23 cellular contexts compared by ENCODE assay signal in the genomic region with DNA sequence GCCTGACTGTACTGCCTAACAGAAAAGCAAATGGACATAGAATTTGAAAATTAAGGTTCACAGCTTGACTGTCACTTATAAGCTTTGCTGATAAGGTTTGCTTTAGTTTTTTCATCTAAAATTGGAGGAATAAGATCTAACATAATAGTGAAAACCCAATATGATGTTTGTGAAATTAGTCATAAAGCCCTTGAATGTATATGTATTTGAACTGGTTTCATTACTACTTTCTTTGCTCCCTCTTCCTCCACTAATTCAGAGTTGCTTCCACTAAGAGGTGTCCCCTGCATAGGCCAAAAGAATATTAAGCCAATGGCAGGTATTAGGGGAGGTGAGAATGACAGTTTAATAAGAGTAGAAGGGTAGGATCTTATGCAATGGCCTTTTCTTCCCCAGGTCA. TPM values are rescaled to one million over a fixed set of nuclear protein-coding genes. Genes with fewer than 3 reads are reported as not detected.
A peak's percentile ranks its signal among the peaks of the same experiment; 100 is the strongest.
DNase-seq lines count a peak whose midpoint lies in the region; ATAC-seq and TF ChIP-seq lines count a peak whose summit lies in the region.
"Had no signal": no experiment of that assay in that cellular context is flagged by ENCODE, and none has a peak within 500 bp of the region (broad histone marks: within the 10 kb centered on the region; RNA-seq: fewer than 3 reads in every experiment).

No MANE protein-coding gene starts in this region.

- no peaks in the 10 kb centered on the region for H3K9me3 Mint-ChIP-seq in activated CD4-positive, alpha-beta memory T cell treated with anti-CD3 and anti-CD28 coated beads for 36 hours
- H3K9me3 Mint-ChIP-seq in activated CD4-positive, alpha-beta memory T cell treated with anti-CD3 and anti-CD28 coated beads, Interleukin-2, amount 10 ng/mL, durations not matched to agents 7 days and 5 days, result no peaks in the 10 kb centered on the region
- no peaks in the 10 kb centered on the region for H3K9me3 Mint-ChIP-seq in activated naive CD4-positive, alpha-beta T cell treated with anti-CD3 and anti-CD28 coated beads, Interleukin-2, amount 50 U/mL, for 24 hours
- H3K9me3 Mint-ChIP-seq in CD4-positive, CD25-positive, alpha-beta regulatory T cell, result no peaks in the 10 kb centered on the region
- H3K9me3 Mint-ChIP-seq in naive thymus-derived CD4-positive, alpha-beta T cell, result peaks cover 0 to 2% (median 0%) of the 10 kb centered on the region in 11 donors
- H3K9me3 Mint-ChIP-seq: CD14-positive monocyte; CD4-positive, alpha-beta memory T cell had no signal

- no peak overlapping the region for H3K4me3 Mint-ChIP-seq in activated CD4-positive, alpha-beta memory T cell treated with anti-CD3 and anti-CD28 coated beads for 36 hours
- no peak overlapping the region for H3K4me3 Mint-ChIP-seq in activated CD4-positive, alpha-beta memory T cell treated with anti-CD3 and anti-CD28 coated beads, Interleukin-2, amount 10 ng/mL, durations not matched to agents 7 days and 5 days
- no peak overlapping the region for H3K4me3 Mint-ChIP-seq in activated naive CD4-positive, alpha-beta T cell treated with anti-CD3 and anti-CD28 coated beads, Interleukin-2, amount 50 U/mL, for 24 hours
- no peak overlapping the region for H3K4me3 Mint-ChIP-seq in CD4-positive, CD25-positive, alpha-beta regulatory T cell
- H3K4me3 Mint-ChIP-seq in naive thymus-derived CD4-positive, alpha-beta T cell, result no peak overlapping the region
- H3K4me3 Mint-ChIP-seq: CD14-positive monocyte; CD4-positive, alpha-beta memory T cell had no signal

- in situ Hi-C loops in GM13977 (cut with MboI; ENCODE audit: low pct_unique_long_range_greater_than_20kb, low sequenced_read_pairs, unreplicated experiment), result loop anchor here (10.0 kb wide), 1 partner anchor 270 kb away; no protein-coding TSS in a partner anchor

- H3K4me1 Mint-ChIP-seq in activated CD4-positive, alpha-beta memory T cell treated with anti-CD3 and anti-CD28 coated beads for 36 hours (ENCODE audit: low read depth), result peaks cover 23% of the 10 kb centered on the region
- H3K4me1 Mint-ChIP-seq in activated CD4-positive, alpha-beta memory T cell treated with anti-CD3 and anti-CD28 coated beads, Interleukin-2, amount 10 ng/mL, durations not matched to agents 7 days and 5 days, result peaks cover 13% of the 10 kb centered on the region
- H3K4me1 Mint-ChIP-seq in activated naive CD4-positive, alpha-beta T cell treated with anti-CD3 and anti-CD28 coated beads, Interleukin-2, amount 50 U/mL, for 24 hours, result peaks cover 34% of the 10 kb centered on the region
- H3K4me1 Mint-ChIP-seq in CD4-positive, CD25-positive, alpha-beta regulatory T cell, result peaks cover 6 to 18% (median 14%) of the 10 kb centered on the region in 4 donors
- H3K4me1 Mint-ChIP-seq in naive thymus-derived CD4-positive, alpha-beta T cell, result peaks cover 15 to 43% (median 29%) of the 10 kb centered on the region in 7 donors
- H3K4me1 Mint-ChIP-seq: CD14-positive monocyte had no signal

- no peaks in the 10 kb centered on the region for H3K9me3 ChIP-seq in CD4-positive, CD25-positive, alpha-beta regulatory T cell (ENCODE audit: control insufficient read depth in 2 of 2, low read length in 2 of 2)
- H3K9me3 ChIP-seq in naive thymus-derived CD4-positive, alpha-beta T cell (ENCODE audit: control insufficient read depth in 2 of 3, low read length in 3 of 3), result no peaks in the 10 kb centered on the region
- H3K9me3 ChIP-seq: A549; BE2C; BLaER1 treated with 17β-estradiol and CSF1 and Interleukin-3, amounts not matched to agents 10 nM and 100 nM had no signal

- H3K27ac ChIP-seq in CD4-positive, CD25-positive, alpha-beta regulatory T cell (ENCODE audit: insufficient read depth, low read length, poor library complexity, severe bottlenecking), result no peak overlapping the region
- no peak overlapping the region for H3K27ac ChIP-seq in naive thymus-derived CD4-positive, alpha-beta T cell (ENCODE audit: low read depth, low read length)
- H3K27ac ChIP-seq: A549; BLaER1 treated with 17β-estradiol and CSF1 and Interleukin-3, amounts not matched to agents 10 nM and 100 nM; GM23248 had no signal

- intact Hi-C loops in activated CD4-positive, alpha-beta memory T cell treated with anti-CD3 and anti-CD28 coated beads for 36 hours (cut with micrococcal nuclease), result no loop called here
- intact Hi-C loops in naive thymus-derived CD4-positive, alpha-beta T cell (cut with micrococcal nuclease), result no loop called here

- H3K4me3 ChIP-seq in CD4-positive, CD25-positive, alpha-beta regulatory T cell (ENCODE audit: low read depth, low read length), result no peak overlapping the region
- H3K4me3 ChIP-seq in naive thymus-derived CD4-positive, alpha-beta T cell (ENCODE audit: low read length), result no peak overlapping the region
- H3K4me3 ChIP-seq: A549; BLaER1 treated with 17β-estradiol and CSF1 and Interleukin-3, amounts not matched to agents 10 nM and 100 nM; GM23248 had no signal

- H3K27me3 Mint-ChIP-seq in activated CD4-positive, alpha-beta memory T cell treated with anti-CD3 and anti-CD28 coated beads for 36 hours, result no peaks in the 10 kb centered on the region
- H3K27me3 Mint-ChIP-seq in activated CD4-positive, alpha-beta memory T cell treated with anti-CD3 and anti-CD28 coated beads, Interleukin-2, amount 10 ng/mL, durations not matched to agents 7 days and 5 days, result no peaks in the 10 kb centered on the region
- H3K27me3 Mint-ChIP-seq in activated naive CD4-positive, alpha-beta T cell treated with anti-CD3 and anti-CD28 coated beads, Interleukin-2, amount 50 U/mL, for 24 hours, result no peaks in the 10 kb centered on the region
- no peaks in the 10 kb centered on the region for H3K27me3 Mint-ChIP-seq in CD4-positive, CD25-positive, alpha-beta regulatory T cell
- H3K27me3 Mint-ChIP-seq in naive thymus-derived CD4-positive, alpha-beta T cell, result no peaks in the 10 kb centered on the region
- H3K27me3 Mint-ChIP-seq: CD4-positive, alpha-beta memory T cell had no signal

- no peaks in the 10 kb centered on the region for H3K27me3 ChIP-seq in CD4-positive, CD25-positive, alpha-beta regulatory T cell (ENCODE audit: control insufficient read depth, insufficient read depth, low read length)
- H3K27me3 ChIP-seq in naive thymus-derived CD4-positive, alpha-beta T cell (ENCODE audit: control insufficient read depth in 2 of 2, insufficient read depth in 2 of 2, low read length in 2 of 2), result no peaks in the 10 kb centered on the region
- H3K27me3 ChIP-seq: BE2C; BLaER1 treated with 17β-estradiol and CSF1 and Interleukin-3, amounts not matched to agents 10 nM and 100 nM had no signal

- DNase-seq in activated CD4-positive, alpha-beta memory T cell treated with anti-CD3 and anti-CD28 coated beads for 36 hours, result no peak
- DNase-seq in activated CD4-positive, alpha-beta memory T cell treated with anti-CD3 and anti-CD28 coated beads, Interleukin-2, amount 10 ng/mL, durations not matched to agents 7 days and 5 days, result no peak
- no peak for DNase-seq in activated naive CD4-positive, alpha-beta T cell treated with Interleukin-2 at 50 U/mL for 16 hours
- no peak for DNase-seq in CD4-positive, CD25-positive, alpha-beta regulatory T cell
- no peak for DNase-seq in naive thymus-derived CD4-positive, alpha-beta T cell
- DNase-seq in EL (no peak), GM13977 (ENCODE audit: low spot score) (no peak)
- DNase-seq: 8988T; ACHN; AML-193; BE2C; Calu3; CD4-positive, alpha-beta memory T cell; COR-L47; DMS53; DMS79 treated with DMSO at 0.1 percent for 48 hours; GM23248; H7; HCEC 1CT had no signal

- no peak for ATAC-seq in CD4-positive, CD25-positive, alpha-beta regulatory T cell (ENCODE audit: low read depth in 2 of 2)
- ATAC-seq in naive thymus-derived CD4-positive, alpha-beta T cell, result no peak
- ATAC-seq: A549 had no signal

- H3K4me1 ChIP-seq in CD4-positive, CD25-positive, alpha-beta regulatory T cell (ENCODE audit: control insufficient read depth, insufficient read depth, low read length, poor library complexity, severe bottlenecking), result no peaks in the 10 kb centered on the region
- H3K4me1 ChIP-seq in naive thymus-derived CD4-positive, alpha-beta T cell (ENCODE audit: control insufficient read depth in 2 of 2, insufficient read depth in 2 of 2, low read length in 2 of 2), result peaks cover 0 to 17% of the 10 kb centered on the region in 2 donors
- H3K4me1 ChIP-seq: A549; BE2C; BLaER1 treated with 17β-estradiol and CSF1 and Interleukin-3, amounts not matched to agents 10 nM and 100 nM had no signal

- H3K36me3 ChIP-seq in CD4-positive, CD25-positive, alpha-beta regulatory T cell (ENCODE audit: control insufficient read depth, insufficient read depth, low read length), result peaks cover 81% of the 10 kb centered on the region
- peaks cover 31 to 81% (median 59%) of the 10 kb centered on the region in 3 experiments for H3K36me3 ChIP-seq in naive thymus-derived CD4-positive, alpha-beta T cell (ENCODE audit: control insufficient read depth in 2 of 3, insufficient read depth in 3 of 3, low read length in 3 of 3)

- CTCF ChIA-PET in activated CD4-positive, alpha-beta memory T cell treated with anti-CD3 and anti-CD28 coated beads for 36 hours (lab: Charles Lee), result no interaction called here
- CTCF ChIA-PET in activated CD4-positive, alpha-beta memory T cell treated with anti-CD3 and anti-CD28 coated beads, Interleukin-2, amount 10 ng/mL, durations not matched to agents 7 days and 5 days (lab: Charles Lee), result interaction anchor here (1.3 kb wide), 1 partner anchor 15 kb away, joined by 3 read pairs; no protein-coding TSS in a partner anchor
- CTCF ChIA-PET in naive thymus-derived CD4-positive, alpha-beta T cell (lab: Charles Lee), result no interaction called here

- H3K36me3 Mint-ChIP-seq in activated CD4-positive, alpha-beta memory T cell treated with anti-CD3 and anti-CD28 coated beads for 36 hours, result peaks cover 70% of the 10 kb centered on the region
- H3K36me3 Mint-ChIP-seq in activated CD4-positive, alpha-beta memory T cell treated with anti-CD3 and anti-CD28 coated beads, Interleukin-2, amount 10 ng/mL, durations not matched to agents 7 days and 5 days (ENCODE audit: low read depth), result peaks cover 84% of the 10 kb centered on the region
- H3K36me3 Mint-ChIP-seq in activated naive CD4-positive, alpha-beta T cell treated with anti-CD3 and anti-CD28 coated beads, Interleukin-2, amount 50 U/mL, for 24 hours, result peaks cover 35% of the 10 kb centered on the region
- H3K36me3 Mint-ChIP-seq in CD4-positive, CD25-positive, alpha-beta regulatory T cell, result peaks cover 59% of the 10 kb centered on the region
- H3K36me3 Mint-ChIP-seq in naive thymus-derived CD4-positive, alpha-beta T cell, result peaks cover 30 to 60% (median 50%) of the 10 kb centered on the region in 5 donors

- no peak for TF ChIP-seq CTCF in GM13977 (IDR thresholded peaks at IDR 0.05; ENCODE audit: extremely low read depth, insufficient read depth, missing control alignments)

- POLR2A ChIA-PET in activated CD4-positive, alpha-beta memory T cell treated with anti-CD3 and anti-CD28 coated beads for 36 hours (lab: Charles Lee), result interaction anchor here (2.3 kb wide), 1 partner anchor 11 kb away, joined by 8 read pairs; a partner anchor contains a TSS
- POLR2A ChIA-PET in activated CD4-positive, alpha-beta memory T cell treated with anti-CD3 and anti-CD28 coated beads, Interleukin-2, amount 10 ng/mL, durations not matched to agents 7 days and 5 days (lab: Charles Lee), result interaction anchor here (1.2 to 3.5 kb wide), 2 partner anchors 9 to 10 kb away, joined by 7 to 23 read pairs; a partner anchor contains a TSS
- POLR2A ChIA-PET in naive thymus-derived CD4-positive, alpha-beta T cell (lab: Charles Lee), result interaction anchor here (0.6 to 2.3 kb wide), 3 partner anchors 10 to 388 kb away, joined by 3 to 11 read pairs (median 3); a partner anchor contains a TSS

- H3K27ac Mint-ChIP-seq in activated CD4-positive, alpha-beta memory T cell treated with anti-CD3 and anti-CD28 coated beads for 36 hours, result peak overlapping the region; percentile 45
- H3K27ac Mint-ChIP-seq in activated CD4-positive, alpha-beta memory T cell treated with anti-CD3 and anti-CD28 coated beads, Interleukin-2, amount 10 ng/mL, durations not matched to agents 7 days and 5 days, result no peak overlapping the region
- H3K27ac Mint-ChIP-seq in activated naive CD4-positive, alpha-beta T cell treated with anti-CD3 and anti-CD28 coated beads, Interleukin-2, amount 50 U/mL, for 24 hours, result peak overlapping the region; percentile 65
- H3K27ac Mint-ChIP-seq in CD4-positive, CD25-positive, alpha-beta regulatory T cell, result peak overlapping the region in 2 of 3 donors; percentile 9 to 47
- H3K27ac Mint-ChIP-seq in naive thymus-derived CD4-positive, alpha-beta T cell, result peak overlapping the region in 5 of 9 donors; percentile 0 to 57 (median 28)

RNA-seq across cellular contexts. Expression of a gene that starts 10.5 kb away (rescaled TPM):
- total RNA-seq in activated CD4-positive, alpha-beta memory T cell treated with anti-CD3 and anti-CD28 coated beads for 36 hours, result 10 to 100 TPM; 74.6 to 79.7 TPM
- 10 to 100 TPM; 84.1 to 86.5 TPM for total RNA-seq in activated CD4-positive, alpha-beta memory T cell treated with anti-CD3 and anti-CD28 coated beads, Interleukin-2, amount 10 ng/mL, durations not matched to agents 7 days and 5 days
- 64.4 TPM for total RNA-seq in CD4-positive, CD25-positive, alpha-beta regulatory T cell
- 10 to 100 TPM; 38.9 to 43.6 (median 41.1) TPM for polyA plus RNA-seq in CD4-positive, CD25-positive, alpha-beta regulatory T cell
- 10 to 100 TPM; 62.1 to 98.7 (median 81.6) TPM for total RNA-seq in naive thymus-derived CD4-positive, alpha-beta T cell
- polyA plus RNA-seq in naive thymus-derived CD4-positive, alpha-beta T cell, result 10 to 100 TPM; 34.7 to 35.9 TPM

RNA-seq across cellular contexts. Expression of a gene that starts 10.7 kb away (rescaled TPM):
- 10 to 100 TPM; 42.5 to 43.0 TPM for total RNA-seq in activated CD4-positive, alpha-beta memory T cell treated with anti-CD3 and anti-CD28 coated beads for 36 hours
- 10 to 100 TPM; 27.0 to 28.3 TPM for total RNA-seq in activated CD4-positive, alpha-beta memory T cell treated with anti-CD3 and anti-CD28 coated beads, Interleukin-2, amount 10 ng/mL, durations not matched to agents 7 days and 5 days
- total RNA-seq in CD4-positive, CD25-positive, alpha-beta regulatory T cell, result 3.0 TPM
- 1 to 10 TPM in 3 of 4 donors, under 1 TPM in 1; 0.32 to 2.4 (median 1.5) TPM for polyA plus RNA-seq in CD4-positive, CD25-positive, alpha-beta regulatory T cell
- total RNA-seq in naive thymus-derived CD4-positive, alpha-beta T cell, result 10 to 100 TPM in 1 of 5 experiments, 1 to 10 TPM in 3, under 1 TPM in 1; 0.97 to 25.2 (median 1.3) TPM
- polyA plus RNA-seq in naive thymus-derived CD4-positive, alpha-beta T cell, result under 1 TPM in 1 of 2 donors, not detected in 1; 0.74 TPM

RNA-seq across cellular contexts. Expression of a gene that starts 48.9 kb away (rescaled TPM):
- 10 to 100 TPM; 27.1 to 33.1 TPM for total RNA-seq in activated CD4-positive, alpha-beta memory T cell treated with anti-CD3 and anti-CD28 coated beads for 36 hours
- total RNA-seq in activated CD4-positive, alpha-beta memory T cell treated with anti-CD3 and anti-CD28 coated beads, Interleukin-2, amount 10 ng/mL, durations not matched to agents 7 days and 5 days, result 10 to 100 TPM; 43.8 to 46.9 TPM
- 51.4 TPM for total RNA-seq in CD4-positive, CD25-positive, alpha-beta regulatory T cell
- polyA plus RNA-seq in CD4-positive, CD25-positive, alpha-beta regulatory T cell, result 10 to 100 TPM in 1 of 4 donors, 1 to 10 TPM in 3; 4.1 to 11.7 (median 5.8) TPM
- total RNA-seq in naive thymus-derived CD4-positive, alpha-beta T cell, result 10 to 100 TPM; 44.5 to 91.2 (median 58.3) TPM
- 10 to 100 TPM in 1 of 2 donors, 1 to 10 TPM in 1; 5.2 to 16.7 TPM for polyA plus RNA-seq in naive thymus-derived CD4-positive, alpha-beta T cell
